Comparison of ENCODE assay signal across 17 cellular contexts in the genomic region with DNA sequence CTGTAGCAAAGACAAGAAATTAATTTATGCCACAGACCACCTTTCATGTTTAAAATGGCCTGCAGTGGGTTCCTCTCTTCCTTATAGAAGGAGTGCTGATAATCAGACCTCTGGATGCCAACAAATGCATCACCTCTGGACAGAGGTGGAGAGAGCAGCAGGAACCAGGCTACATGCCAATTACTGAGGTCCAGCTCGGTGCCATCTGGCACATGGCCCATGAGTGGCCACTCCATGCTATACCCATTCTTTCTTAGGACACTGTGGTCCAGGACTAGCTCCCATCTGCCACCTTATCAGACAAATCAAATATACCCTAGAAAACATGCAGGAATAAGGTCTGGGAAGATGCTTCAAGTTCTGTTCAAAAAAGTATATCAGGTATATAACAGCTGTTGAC.
"Had no signal": no experiment of that assay in that cellular context is flagged by ENCODE, and none has a peak within 500 bp of the region (broad histone marks: within the 10 kb centered on the region; RNA-seq: fewer than 3 reads in every experiment).

No MANE protein-coding gene starts in this region.

- H3K4me3 ChIP-seq: esophagus squamous epithelium, psoas muscle, spleen had no signal

- H3K27ac ChIP-seq: esophagus squamous epithelium, psoas muscle, spleen had no signal

- H3K4me1 ChIP-seq: psoas muscle had no signal

- H3K9me3 ChIP-seq: esophagus squamous epithelium, psoas muscle, spleen had no signal

- H3K4me3 Mint-ChIP-seq: activated CD4-positive, alpha-beta memory T cell treated with anti-CD3 and anti-CD28 coated beads, Interleukin-2, amount 10 ng/mL, durations not matched to agents 7 days and 5 days; activated naive CD4-positive, alpha-beta T cell treated with anti-CD3 and anti-CD28 coated beads, Interleukin-2, amount 10 ng/mL, durations not matched to agents 7 days and 5 days; immature natural killer cell; naive thymus-derived CD8-positive, alpha-beta T cell; stimulated activated naive B cell treated with anti-CD40 and anti-IgM and Interleukin-4, amounts not matched to agents 10 μg/mL and 1 μg/mL and 100 μg/mL, for 72 hours; T-helper 2 cell treated with Interferon-gamma antibody and Interleukin-4, amounts not matched to agents 5 μg/mL and 100 μg/mL, for 36 hours had no signal

- H3K27me3 Mint-ChIP-seq: activated CD4-positive, alpha-beta memory T cell treated with anti-CD3 and anti-CD28 coated beads, Interleukin-2, amount 10 ng/mL, durations not matched to agents 7 days and 5 days; activated naive CD4-positive, alpha-beta T cell treated with anti-CD3 and anti-CD28 coated beads, Interleukin-2, amount 10 ng/mL, durations not matched to agents 7 days and 5 days; naive thymus-derived CD8-positive, alpha-beta T cell; stimulated activated naive B cell treated with anti-CD40 and anti-IgM and Interleukin-4, amounts not matched to agents 10 μg/mL and 1 μg/mL and 100 μg/mL, for 72 hours had no signal

- ATAC-seq: naive thymus-derived CD8-positive, alpha-beta T cell; sciatic nerve; stimulated activated naive B cell treated with anti-CD40 and anti-IgM and Interleukin-4, amounts not matched to agents 10 μg/mL and 1 μg/mL and 100 μg/mL, for 72 hours had no signal

- H3K27ac Mint-ChIP-seq: activated CD4-positive, alpha-beta memory T cell treated with anti-CD3 and anti-CD28 coated beads, Interleukin-2, amount 10 ng/mL, durations not matched to agents 7 days and 5 days; stimulated activated naive B cell treated with anti-CD40 and anti-IgM and Interleukin-4, amounts not matched to agents 10 μg/mL and 1 μg/mL and 100 μg/mL, for 72 hours; T-helper 2 cell treated with Interferon-gamma antibody and Interleukin-4, amounts not matched to agents 5 μg/mL and 100 μg/mL, for 36 hours had no signal

- DNase-seq: activated CD4-positive, alpha-beta memory T cell treated with anti-CD3 and anti-CD28 coated beads, Interleukin-2, amount 10 ng/mL, durations not matched to agents 7 days and 5 days; activated CD4-positive, alpha-beta T cell treated with anti-CD3 and anti-CD28 coated beads for 1 hour; activated CD8-positive, alpha-beta memory T cell treated with anti-CD3 and anti-CD28 coated beads, Interleukin-2, amount 50 U/mL, for 4 hours; activated naive CD4-positive, alpha-beta T cell treated with anti-CD3 and anti-CD28 coated beads, Interleukin-2, amount 10 ng/mL, durations not matched to agents 7 days and 5 days; esophagus squamous epithelium; foreskin fibroblast; immature natural killer cell; mammary epithelial cell; naive thymus-derived CD8-positive, alpha-beta T cell; nucleus accumbens; psoas muscle; spleen; stimulated activated CD4-positive, alpha-beta T cell treated with anti-CD3 and anti-CD28 coated beads, Interleukin-1b, Interleukin-23, amount 100 ng/mL, for 48 hours; stimulated activated naive B cell treated with anti-CD40 and anti-IgM and Interleukin-4, amounts not matched to agents 10 μg/mL and 1 μg/mL and 100 μg/mL, for 72 hours; trophoblast cell had no signal

- H3K9me3 Mint-ChIP-seq: activated CD4-positive, alpha-beta memory T cell treated with anti-CD3 and anti-CD28 coated beads, Interleukin-2, amount 10 ng/mL, durations not matched to agents 7 days and 5 days; activated naive CD4-positive, alpha-beta T cell treated with anti-CD3 and anti-CD28 coated beads, Interleukin-2, amount 10 ng/mL, durations not matched to agents 7 days and 5 days; immature natural killer cell; naive thymus-derived CD8-positive, alpha-beta T cell; stimulated activated naive B cell treated with anti-CD40 and anti-IgM and Interleukin-4, amounts not matched to agents 10 μg/mL and 1 μg/mL and 100 μg/mL, for 72 hours; T-helper 2 cell treated with Interferon-gamma antibody and Interleukin-4, amounts not matched to agents 5 μg/mL and 100 μg/mL, for 36 hours had no signal

- H3K27me3 ChIP-seq: esophagus squamous epithelium, spleen had no signal
